In genomic region chr14:74954947-74955228, GRCh38 we compare ENCODE assay signal across 8 cellular contexts. TPM values are rescaled to one million over a fixed set of nuclear protein-coding genes. Genes with fewer than 3 reads are reported as not detected.
DNase-seq lines count a peak whose midpoint lies in the region; ATAC-seq and FAIRE-seq lines count a peak whose summit lies in the region.

No MANE protein-coding gene starts in this region.

- no peak for ATAC-seq in stimulated activated naive CD8-positive, alpha-beta T cell treated with anti-CD3 and anti-CD28 coated beads, Interleukin-15, Interleukin-2, amounts not matched to agents 100 U/mL and 50 U/mL, for 24 hours

- H3K27ac Mint-ChIP-seq in stimulated activated naive CD8-positive, alpha-beta T cell treated with anti-CD3 and anti-CD28 coated beads, Interleukin-15, Interleukin-2, amounts not matched to agents 100 ng/mL and 50 ng/mL, for 24 hours, result no peak overlapping the region

- H3K9me3 ChIP-seq in ectodermal cell (ENCODE audit: control insufficient read depth, low read length) (no peaks in the 10 kb centered on the region), mucosa of rectum (ENCODE audit: control insufficient read depth in 2 of 2, low read length in 2 of 2) (no peaks in the 10 kb centered on the region)

- peak overlapping the region; percentile 22 for H3K4me3 ChIP-seq in ectodermal cell (ENCODE audit: insufficient read depth, low read depth, low read length)
- H3K4me3 ChIP-seq in mucosa of rectum (ENCODE audit: low read length in 2 of 2), result peak overlapping the region; percentile 57 to 59

- no peaks in the 10 kb centered on the region for H3K36me3 ChIP-seq in ectodermal cell (ENCODE audit: control insufficient read depth, insufficient read depth, low read length)
- no peaks in the 10 kb centered on the region for H3K36me3 ChIP-seq in mucosa of rectum (ENCODE audit: control insufficient read depth in 2 of 2, insufficient read depth in 2 of 2, low read length in 2 of 2)

- DNase-seq in stimulated activated naive CD8-positive, alpha-beta T cell treated with anti-CD3 and anti-CD28 coated beads, Interleukin-15, Interleukin-2, amounts not matched to agents 100 U/mL and 50 U/mL, for 24 hours, result no peak
- DNase-seq in stimulated activated CD4-positive, alpha-beta T cell treated with anti-CD3 and anti-CD28 coated beads, Interleukin-12 subunit alpha, Interleukin-12 subunit beta, amount 100 ng/mL, for 4 hours, result no peak
- DNase-seq in kidney glomerular epithelial cell (lab: John Stamatoyannopoulos, UW) (no peak), NCI-H748 treated with DMSO at 0.1 percent for 48 hours (lab: John Stamatoyannopoulos, UW) (no peak), GM19239 (ENCODE audit: insufficient read length, low spot score) (no peak)

- no peaks in the 10 kb centered on the region for H3K4me1 Mint-ChIP-seq in stimulated activated naive CD8-positive, alpha-beta T cell treated with anti-CD3 and anti-CD28 coated beads, Interleukin-15, Interleukin-2, amounts not matched to agents 100 ng/mL and 50 ng/mL, for 24 hours (ENCODE audit: low read depth)

- peaks cover 28% of the 10 kb centered on the region for H3K4me1 ChIP-seq in ectodermal cell (ENCODE audit: control insufficient read depth, insufficient read depth, low read length)
- H3K4me1 ChIP-seq in mucosa of rectum (ENCODE audit: control insufficient read depth in 2 of 2, insufficient read depth in 2 of 2, low read length in 2 of 2), result peaks cover 17 to 21% of the 10 kb centered on the region in 2 donors

- H3K36me3 Mint-ChIP-seq in stimulated activated naive CD8-positive, alpha-beta T cell treated with anti-CD3 and anti-CD28 coated beads, Interleukin-15, Interleukin-2, amounts not matched to agents 100 ng/mL and 50 ng/mL, for 24 hours (ENCODE audit: low read depth), result no peaks in the 10 kb centered on the region

- peaks cover 4% of the 10 kb centered on the region for H3K27me3 Mint-ChIP-seq in stimulated activated naive CD8-positive, alpha-beta T cell treated with anti-CD3 and anti-CD28 coated beads, Interleukin-15, Interleukin-2, amounts not matched to agents 100 ng/mL and 50 ng/mL, for 24 hours

- 41 to 54% methylated on average over 3 of the region's 3 CpGs for WGBS in ectodermal cell, 2 experiments

- H3K27me3 ChIP-seq in ectodermal cell (ENCODE audit: control insufficient read depth, insufficient read depth, low read length, poor library complexity, severe bottlenecking) (peaks cover 26% of the 10 kb centered on the region), mucosa of rectum (ENCODE audit: control insufficient read depth in 2 of 2, insufficient read depth in 2 of 2, low read length in 2 of 2) (no peaks in the 10 kb centered on the region)

- peak overlapping the region in 1 of 2 donors; percentile 24 for H3K9ac ChIP-seq in mucosa of rectum (ENCODE audit: low read depth in 1 of 2, low read length in 2 of 2)

- FAIRE-seq in GM19239 (lab: Jason Lieb, UNC), result no peak

- H3K9me3 Mint-ChIP-seq in stimulated activated naive CD8-positive, alpha-beta T cell treated with anti-CD3 and anti-CD28 coated beads, Interleukin-15, Interleukin-2, amounts not matched to agents 100 ng/mL and 50 ng/mL, for 24 hours, result no peaks in the 10 kb centered on the region

- H3K4me3 Mint-ChIP-seq in stimulated activated naive CD8-positive, alpha-beta T cell treated with anti-CD3 and anti-CD28 coated beads, Interleukin-15, Interleukin-2, amounts not matched to agents 100 ng/mL and 50 ng/mL, for 24 hours, result peak overlapping the region; percentile 17

- H3K27ac ChIP-seq in ectodermal cell (ENCODE audit: insufficient read depth, low read depth, low read length, poor library complexity, severe bottlenecking), result no peak overlapping the region
- no peak overlapping the region for H3K27ac ChIP-seq in mucosa of rectum (ENCODE audit: low read depth in 2 of 2, low read length in 2 of 2)

RNA-seq across cellular contexts. Expression of gene PGF, which starts 0.5 kb away (rescaled TPM):
- polyA plus RNA-seq in ectodermal cell (2013, experiment 1 of 4), result 1.2 TPM
- polyA plus RNA-seq in ectodermal cell (2013, experiment 2 of 4), result 1.5 TPM
- polyA plus RNA-seq in ectodermal cell (2013, experiment 3 of 4), result 2.3 TPM
- 2.0 TPM for polyA plus RNA-seq in ectodermal cell (2013, experiment 4 of 4)

RNA-seq across cellular contexts. Expression of gene RPS6KL1, which starts 31.8 kb away (rescaled TPM):
- 6.0 TPM for polyA plus RNA-seq in ectodermal cell (2013, experiment 1 of 4)
- polyA plus RNA-seq in ectodermal cell (2013, experiment 2 of 4), result 12.9 TPM
- polyA plus RNA-seq in ectodermal cell (2013, experiment 3 of 4), result 7.3 TPM
- 6.6 TPM for polyA plus RNA-seq in ectodermal cell (2013, experiment 4 of 4)

RNA-seq across cellular contexts. Expression of gene EIF2B2, which starts 47.8 kb away (rescaled TPM):
- polyA plus RNA-seq in ectodermal cell (2013, experiment 1 of 4), result 31.3 TPM
- polyA plus RNA-seq in ectodermal cell (2013, experiment 2 of 4), result 33.7 TPM
- polyA plus RNA-seq in ectodermal cell (2013, experiment 3 of 4), result 27.7 TPM
- 28.5 TPM for polyA plus RNA-seq in ectodermal cell (2013, experiment 4 of 4)
